17 cellular contexts compared by ENCODE assay signal in the genomic region with DNA sequence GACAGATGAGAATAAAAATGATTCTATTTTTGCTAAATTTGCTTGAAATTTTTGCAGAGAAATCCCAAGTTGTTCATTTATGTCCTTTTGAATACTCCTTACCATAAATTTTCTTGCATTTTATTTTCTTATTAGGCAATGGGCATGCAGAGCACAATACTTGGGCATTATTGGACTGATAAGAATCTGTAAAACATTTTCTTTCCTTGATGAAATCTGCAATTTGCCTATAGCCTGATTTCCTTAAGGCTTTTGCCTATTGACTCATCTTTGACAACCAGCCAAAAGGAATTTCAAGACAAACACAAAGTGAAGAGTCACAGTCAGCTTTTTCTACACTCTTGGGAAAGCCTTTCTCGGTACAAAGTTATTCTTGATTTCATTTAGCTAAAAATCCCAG. TPM values are rescaled to one million over a fixed set of nuclear protein-coding genes. Genes with fewer than 3 reads are reported as not detected.
DNase-seq lines count a peak whose midpoint lies in the region; ATAC-seq, FAIRE-seq and TF ChIP-seq lines count a peak whose summit lies in the region.
"Had no signal": no experiment of that assay in that cellular context is flagged by ENCODE, and none has a peak within 500 bp of the region (broad histone marks: within the 10 kb centered on the region; RNA-seq: fewer than 3 reads in every experiment).

No MANE protein-coding gene starts in this region.

- no peak for TF ChIP-seq RAD21 in A549 (conservative IDR thresholded peaks at IDR 0.05 in 1 of 2, IDR thresholded peaks at IDR 0.05 in 1 of 2)

- DNase-seq in A549 (ENCODE audit: low read depth in 1 of 2, low spot score in 1 of 2) (peak; percentile 10 to 69), HFF-Myc (ENCODE audit: extremely low read depth, low read depth) (peak; percentile 70), astrocyte of the cerebellum (ENCODE audit: low read depth) (peak; percentile 71), foreskin melanocyte (peak; percentile 69), hippocampal formation (lab: John Stamatoyannopoulos, UW) (no peak), NCI-H2081 treated with DMSO at 0.1 percent for 48 hours (lab: John Stamatoyannopoulos, UW) (no peak)
- no peak for DNase-seq in activated naive CD4-positive, alpha-beta T cell treated with anti-CD3 and anti-CD28 coated beads, Interleukin-2, amount 10 ng/mL, durations not matched to agents 7 days and 5 days
- DNase-seq: activated T-cell treated with anti-CD3 and anti-CD28 coated beads, Interleukin-2, amount 50 U/mL, for 72 hours; colonic mucosa; naive thymus-derived CD4-positive, alpha-beta T cell; NCI-H2171 treated with DMSO at 0.1 percent for 48 hours; RPMI8226; stimulated activated CD4-positive, alpha-beta T cell treated with anti-CD3 and anti-CD28 coated beads, Interleukin-15, amount 100 ng/mL, for 24 hours had no signal

- CTCF ChIA-PET in A549 (lab: Yijun Ruan, JAX): no interaction called here
- CTCF ChIA-PET in activated naive CD4-positive, alpha-beta T cell treated with anti-CD3 and anti-CD28 coated beads, Interleukin-2, amount 10 ng/mL, durations not matched to agents 7 days and 5 days (lab: Charles Lee): no interaction called here

- H3K27ac ChIP-seq in A549: peak overlapping the region; percentile 53 to 78
- H3K27ac ChIP-seq: BLaER1, colonic mucosa had no signal

- no peak overlapping the region for H3K4me3 Mint-ChIP-seq in activated naive CD4-positive, alpha-beta T cell treated with anti-CD3 and anti-CD28 coated beads, Interleukin-2, amount 10 ng/mL, durations not matched to agents 7 days and 5 days
- H3K4me3 Mint-ChIP-seq: activated T-cell treated with anti-CD3 and anti-CD28 coated beads, Interleukin-2, amount 50 U/mL, for 72 hours; GM23338; naive thymus-derived CD4-positive, alpha-beta T cell; WTC11 had no signal

- TF ChIP-seq EP300 in A549 (IDR thresholded peaks at IDR 0.05): peak in 1 of 2 experiments; percentile 34; a peak in 2 of 5 replicates

- no peaks in the 10 kb centered on the region for H3K9me3 Mint-ChIP-seq in activated naive CD4-positive, alpha-beta T cell treated with anti-CD3 and anti-CD28 coated beads, Interleukin-2, amount 10 ng/mL, durations not matched to agents 7 days and 5 days

- peaks cover 14% of the 10 kb centered on the region for H3K4me1 ChIP-seq in A549
- H3K4me1 ChIP-seq: BLaER1, colonic mucosa had no signal

- TF ChIP-seq CTCF in A549 (IDR thresholded peaks at IDR 0.05) (no peak), HFF-Myc (IDR thresholded peaks at IDR 0.05; ENCODE audit: low read depth, low read length, missing control alignments) (no peak), astrocyte of the cerebellum (IDR thresholded peaks at IDR 0.05; ENCODE audit: low read depth, low read length, missing control alignments) (no peak)

- ATAC-seq in A549 (peak; percentile 73 to 80), GM19328 (IDR thresholded peaks at IDR 0.05; ENCODE audit: unreplicated experiment) (no peak)
- ATAC-seq: activated T-cell treated with anti-CD3 and anti-CD28 coated beads, Interleukin-2, amount 50 U/mL, for 72 hours; GM23338; naive thymus-derived CD4-positive, alpha-beta T cell; WTC11 had no signal

- H3K36me3 Mint-ChIP-seq in activated naive CD4-positive, alpha-beta T cell treated with anti-CD3 and anti-CD28 coated beads, Interleukin-2, amount 10 ng/mL, durations not matched to agents 7 days and 5 days: no peaks in the 10 kb centered on the region
- H3K36me3 Mint-ChIP-seq: naive thymus-derived CD4-positive, alpha-beta T cell had no signal

- peak; percentile 36 for FAIRE-seq in A549 (lab: Jason Lieb, UNC)

- peaks cover 5% of the 10 kb centered on the region; the same call in 2 of the 3 replicates for H3K9me3 ChIP-seq in A549
- H3K9me3 ChIP-seq: colonic mucosa had no signal

- no peaks in the 10 kb centered on the region for H3K27me3 Mint-ChIP-seq in activated naive CD4-positive, alpha-beta T cell treated with anti-CD3 and anti-CD28 coated beads, Interleukin-2, amount 10 ng/mL, durations not matched to agents 7 days and 5 days
- H3K27me3 Mint-ChIP-seq: naive thymus-derived CD4-positive, alpha-beta T cell had no signal

- in situ Hi-C loops in astrocyte of the cerebellum (cut with HindIII; ENCODE audit: low sequenced_read_pairs): no loop called here

- no peak overlapping the region for H3K27ac Mint-ChIP-seq in activated naive CD4-positive, alpha-beta T cell treated with anti-CD3 and anti-CD28 coated beads, Interleukin-2, amount 10 ng/mL, durations not matched to agents 7 days and 5 days
- H3K27ac Mint-ChIP-seq: activated T-cell treated with anti-CD3 and anti-CD28 coated beads, Interleukin-2, amount 50 U/mL, for 72 hours; GM23338; naive thymus-derived CD4-positive, alpha-beta T cell; WTC11 had no signal

- POLR2A ChIA-PET in A549 (lab: Yijun Ruan, JAX): interaction anchor here (1.3 kb wide), 1 partner anchor 43 kb away, joined by 3 read pairs; no protein-coding TSS in a partner anchor

- H3K4me2 ChIP-seq in A549: peak overlapping the region; percentile 48
- H3K4me2 ChIP-seq: BLaER1, GM23338 had no signal

- H3K4me1 Mint-ChIP-seq in activated naive CD4-positive, alpha-beta T cell treated with anti-CD3 and anti-CD28 coated beads, Interleukin-2, amount 10 ng/mL, durations not matched to agents 7 days and 5 days: no peaks in the 10 kb centered on the region
- H3K4me1 Mint-ChIP-seq: GM23338; naive thymus-derived CD4-positive, alpha-beta T cell; WTC11 had no signal

- WGBS in A549 (ENCODE audit: missing lambda C conversion rate): 7% methylated on average over 1 of the region's 1 CpG

- no peak for TF ChIP-seq POLR2A in A549 (IDR thresholded peaks at IDR 0.05; ENCODE audit: low read length)

- no peak overlapping the region for H3K4me3 ChIP-seq in A549
- no peak overlapping the region for H3K4me3 ChIP-seq in HFF-Myc (replicated peaks; ENCODE audit: low read depth, low read length)
- H3K4me3 ChIP-seq in astrocyte of the cerebellum (ENCODE audit: low read depth, low read length): no peak overlapping the region
- H3K4me3 ChIP-seq: BLaER1, colonic mucosa, GM23338 had no signal

TF ChIP-seq in A549, 52 proteins besides CTCF, POLR2A, EP300 and RAD21:
- TF ChIP-seq JUNB (IDR thresholded peaks at IDR 0.05): peak; percentile 53
- no peak for TF ChIP-seq TP53 (CRISPR knock-in tag; IDR thresholded peaks at IDR 0.05)
- no peak for TF ChIP-seq HDAC2 (IDR thresholded peaks at IDR 0.05)
- TF ChIP-seq, protein P1, sequence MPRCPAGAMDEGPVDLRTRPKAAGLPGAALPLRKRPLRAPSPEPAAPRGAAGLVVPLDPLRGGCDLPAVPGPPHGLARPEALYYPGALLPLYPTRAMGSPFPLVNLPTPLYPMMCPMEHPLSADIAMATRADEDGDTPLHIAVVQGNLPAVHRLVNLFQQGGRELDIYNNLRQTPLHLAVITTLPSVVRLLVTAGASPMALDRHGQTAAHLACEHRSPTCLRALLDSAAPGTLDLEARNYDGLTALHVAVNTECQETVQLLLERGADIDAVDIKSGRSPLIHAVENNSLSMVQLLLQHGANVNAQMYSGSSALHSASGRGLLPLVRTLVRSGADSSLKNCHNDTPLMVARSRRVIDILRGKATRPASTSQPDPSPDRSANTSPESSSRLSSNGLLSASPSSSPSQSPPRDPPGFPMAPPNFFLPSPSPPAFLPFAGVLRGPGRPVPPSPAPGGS (IDR thresholded peaks at IDR 0.05): no peak
- TF ChIP-seq CEBPB (IDR thresholded peaks at IDR 0.05): peak; percentile 47 to 49; a peak in 3 of 4 replicates
- no peak for TF ChIP-seq RFX5 (IDR thresholded peaks at IDR 0.05)
- peak; percentile 87 for TF ChIP-seq MAFK (IDR thresholded peaks at IDR 0.05; ENCODE audit: partially characterized antibody)
- TF ChIP-seq FOSL2 (IDR thresholded peaks at IDR 0.05): peak; percentile 42; the same call in 1 of the 2 replicates
- peak; percentile 67 for TF ChIP-seq FOSL2 (CRISPR knock-in tag; IDR thresholded peaks at IDR 0.05)
- TF ChIP-seq SMC3 (IDR thresholded peaks at IDR 0.05): 0 out of 3 replicates have a peak, but pooled peaks have one; percentile 19
- no peak for TF ChIP-seq EHMT2 (IDR thresholded peaks at IDR 0.05; ENCODE audit: low read depth)
- peak; percentile 91 for TF ChIP-seq GATA3 (IDR thresholded peaks at IDR 0.05; ENCODE audit: borderline replicate concordance)
- TF ChIP-seq FOXS1 (CRISPR knock-in tag; IDR thresholded peaks at IDR 0.05): no peak

RNA-seq across cellular contexts. Expression of a gene that starts 30.5 kb away (rescaled TPM):
- polyA plus RNA-seq in A549 (2011; rRNA removed) (not detected in 2 replicates), A549 (2017; fragmentation: RNase III; extraction: RNeasy Plus Mini Kit Qiagen cat#74134 plus additional on column Dnase treatment) (not detected in 3 replicates)
- not detected in 2 replicates for polyA plus RNA-seq in A549 (2012; cell fraction: cytosol; rRNA removed)
- polyA plus RNA-seq in A549 (2012; cell fraction: nucleus; rRNA removed): not detected in 2 replicates
- not detected in 2 replicates for polyA minus RNA-seq in A549 (2011; rRNA and poly(A)+ RNA removed)
- polyA plus RNA-seq: GM23338; naive thymus-derived CD4-positive, alpha-beta T cell had no signal

Comparison
In these comparisons a context has a peak if more than half of its experiments do, and no peak if none do; other contexts are left out.
1. DNase-seq: peak in A549 (2 of 2), HFF-Myc (single experiment), astrocyte of the cerebellum (single experiment) and foreskin melanocyte (single experiment); none in activated naive CD4-positive, alpha-beta T cell treated with anti-CD3 and anti-CD28 coated beads, Interleukin-2, amount 10 ng/mL, durations not matched to agents 7 days and 5 days (single experiment), hippocampal formation (0 of 2) and NCI-H2081 treated with DMSO at 0.1 percent for 48 hours (single experiment).